18 cellular contexts compared by ENCODE assay signal in genomic region chr3:146750196-146750595, GRCh38.
DNase-seq lines count a peak whose midpoint lies in the region; ATAC-seq and TF ChIP-seq lines count a peak whose summit lies in the region.
"Had no signal": no experiment of that assay in that cellular context is flagged by ENCODE, and none has a peak within 500 bp of the region (broad histone marks: within the 10 kb centered on the region; RNA-seq: fewer than 3 reads in every experiment).

No MANE protein-coding gene starts in this region.

- H2AFZ ChIP-seq in KMS-11 (ENCODE audit: low read depth), result no peak overlapping the region

- WGBS in aorta, 2 donors, result 39 to 46% methylated on average over 2 of the region's 2 CpGs
- WGBS in transverse colon (ENCODE audit: low coverage in 1 of 2), 2 donors, result 64 to 78% methylated on average over 1 to 2 of the region's 2 CpGs

- no peak for TF ChIP-seq CTCF in KMS-11 (conservative IDR thresholded peaks at IDR 0.05; ENCODE audit: low read depth, low read length)
- no peak for TF ChIP-seq CTCF in choroid plexus epithelial cell (conservative IDR thresholded peaks at IDR 0.05; ENCODE audit: low read depth, low read length)
- TF ChIP-seq CTCF in omental fat pad (IDR thresholded peaks at IDR 0.05), result no peak
- no peak for TF ChIP-seq CTCF in transverse colon (IDR thresholded peaks at IDR 0.05)

- H3K36me3 ChIP-seq in KMS-11 (ENCODE audit: insufficient read depth), result no peaks in the 10 kb centered on the region
- H3K36me3 ChIP-seq in aorta (ENCODE audit: control insufficient read depth in 1 of 2, insufficient read depth in 2 of 2, low read length in 1 of 2), result no peaks in the 10 kb centered on the region
- H3K36me3 ChIP-seq in transverse colon, result no peaks in the 10 kb centered on the region
- H3K36me3 ChIP-seq: colonic mucosa, suprapubic skin had no signal

- H3K4me3 ChIP-seq in KMS-11 (IDR thresholded peaks at IDR 0.05; ENCODE audit: insufficient read depth, low read depth, low read length) (no peak overlapping the region), choroid plexus epithelial cell (ENCODE audit: low read depth, low read length) (no peak overlapping the region), aorta (ENCODE audit: low read length in 2 of 2) (no peak overlapping the region), transverse colon (no peak overlapping the region)
- H3K4me3 ChIP-seq: colonic mucosa, suprapubic skin had no signal

- TF ChIP-seq POLR2A in transverse colon (IDR thresholded peaks at IDR 0.05), result no peak

- H3K27me3 ChIP-seq in KMS-11 (ENCODE audit: insufficient read depth, low read depth), result no peaks in the 10 kb centered on the region
- H3K27me3 ChIP-seq in aorta (ENCODE audit: control insufficient read depth in 1 of 2, insufficient read depth in 2 of 2, low read length in 1 of 2), result no peaks in the 10 kb centered on the region
- no peaks in the 10 kb centered on the region for H3K27me3 ChIP-seq in transverse colon
- H3K27me3 ChIP-seq: colonic mucosa, suprapubic skin had no signal

- intact Hi-C loops in aorta (cut with DNase I), result no loop called here
- intact Hi-C loops in transverse colon (cut with DNase I; ENCODE audit: low total_unique reads), result no loop called here

- no peak overlapping the region for H3K27ac ChIP-seq in KMS-11
- no peak overlapping the region for H3K27ac ChIP-seq in aorta (ENCODE audit: low read depth in 1 of 2, low read length in 2 of 2)
- no peak overlapping the region for H3K27ac ChIP-seq in transverse colon
- H3K27ac ChIP-seq: colonic mucosa, suprapubic skin had no signal

- peaks cover 24% of the 10 kb centered on the region for H3K4me1 ChIP-seq in KMS-11 (ENCODE audit: low read depth, poor library complexity, severe bottlenecking)
- no peaks in the 10 kb centered on the region for H3K4me1 ChIP-seq in aorta (ENCODE audit: control insufficient read depth in 1 of 2, insufficient read depth in 2 of 2, low read length in 2 of 2)
- H3K4me1 ChIP-seq in transverse colon, result no peaks in the 10 kb centered on the region
- H3K4me1 ChIP-seq: Caco-2, colonic mucosa, suprapubic skin had no signal

- H4K20me1 ChIP-seq in KMS-11 (ENCODE audit: insufficient read depth), result no peaks in the 10 kb centered on the region

- no peak overlapping the region for H3K9ac ChIP-seq in KMS-11

- H3K79me2 ChIP-seq in KMS-11 (ENCODE audit: insufficient read depth, low read depth), result no peaks in the 10 kb centered on the region

- ATAC-seq in omental fat pad (ENCODE audit: low FRiP score) (no peak), aorta (ENCODE audit: low FRiP score) (no peak)

- DNase-seq in ELR (ENCODE audit: low read depth) (peak; percentile 48), choroid plexus epithelial cell (ENCODE audit: low read depth) (peak; percentile 80), myocyte (ENCODE audit: low read depth) (peak; percentile 75), omental fat pad (ENCODE audit: low spot score) (no peak), aorta (no peak), transverse colon (no peak), NCI-H2227 (lab: John Stamatoyannopoulos, UW; ENCODE audit: unreplicated experiment) (no peak)
- DNase-seq: activated CD4-positive, alpha-beta T cell treated with anti-CD3 and anti-CD28 coated beads for 4 hours; activated CD8-positive, alpha-beta memory T cell treated with anti-CD3 and anti-CD28 coated beads, Interleukin-2, amount 50 U/mL, for 4 hours; activated gamma-delta T cell treated with Interleukin-2 at 50 U/mL for 16 hours; amygdala; Caco-2; colonic mucosa; H9; NCI-H1436; posterior cingulate gyrus had no signal

- H3K4me2 ChIP-seq in KMS-11, result peak overlapping the region; percentile 29

- in situ Hi-C loops in transverse colon (cut with MboI; ENCODE audit: low pct_ligation_motif_present in 1 of 4, low pct_unique_long_range_greater_than_20kb in 1 of 4, low sequenced_read_pairs in 3 of 4), result no loop called here

- H3K9me3 ChIP-seq in aorta (ENCODE audit: control insufficient read depth, low read length) (no peaks in the 10 kb centered on the region), transverse colon (no peaks in the 10 kb centered on the region)
- H3K9me3 ChIP-seq: Caco-2, colonic mucosa, suprapubic skin had no signal

- TF ChIP-seq EP300 in transverse colon (IDR thresholded peaks at IDR 0.05; ENCODE audit: low read depth), result no peak

Comparison
In these comparisons a context has a peak if more than half of its experiments do, and no peak if none do; other contexts are left out.
1. DNase-seq: peak in ELR (single experiment), choroid plexus epithelial cell (single experiment) and myocyte (single experiment); none in omental fat pad (single experiment), aorta (0 of 2), transverse colon (single experiment) and NCI-H2227 (single experiment).